Comparison of ENCODE assay signal across 11 cellular contexts in genomic region chr1:111720274-111720976, GRCh38. TPM values are rescaled to one million over a fixed set of nuclear protein-coding genes. Genes with fewer than 3 reads are reported as not detected.
A peak's percentile ranks its signal among the peaks of the same experiment; 100 is the strongest.
DNase-seq lines count a peak whose midpoint lies in the region; ATAC-seq and TF ChIP-seq lines count a peak whose summit lies in the region.
"Had no signal": no experiment of that assay in that cellular context is flagged by ENCODE, and none has a peak within 500 bp of the region (broad histone marks: within the 10 kb centered on the region; RNA-seq: fewer than 3 reads in every experiment).

No MANE protein-coding gene starts in this region.

- H3K27ac ChIP-seq in CD8-positive, alpha-beta memory T cell (ENCODE audit: low read depth, low read length), result no peak overlapping the region
- H3K27ac ChIP-seq in parathyroid adenoma (peak overlapping the region; percentile 57), neural progenitor cell (no peak overlapping the region)
- H3K27ac ChIP-seq: right lobe of liver had no signal

- no peaks in the 10 kb centered on the region for H3K36me3 ChIP-seq in CD8-positive, alpha-beta memory T cell (ENCODE audit: insufficient read depth, low read length)
- no peaks in the 10 kb centered on the region for H3K36me3 ChIP-seq in parathyroid adenoma (ENCODE audit: control insufficient read depth, insufficient read depth, low read length)
- no peaks in the 10 kb centered on the region for H3K36me3 ChIP-seq in neural progenitor cell
- H3K36me3 ChIP-seq: right lobe of liver had no signal

- CTCF ChIA-PET in CD8-positive, alpha-beta memory T cell (lab: Charles Lee), result interaction anchor here (1.2 kb wide), 1 partner anchor 15 kb away, joined by 3 read pairs; no protein-coding TSS in a partner anchor

- H2AFZ ChIP-seq in parathyroid adenoma (no peak overlapping the region), neural progenitor cell (replicated peaks) (no peak overlapping the region)

- intact Hi-C loops in activated T-helper 1 cell treated with anti-CD3 and anti-CD28 coated beads, Interleukin-12 subunit alpha, Interleukin-12 subunit beta, Interleukin-2, Interleukin-4 antibody, amounts not matched to agents 30 ng/mL and 10 ng/mL and 1 ng/mL, durations not matched to agents 14 hours and 24 hours and 36 hours (cut with micrococcal nuclease), result no loop called here
- intact Hi-C loops in Right ventricle myocardium inferior (cut with DNase I), result loop anchor here (1.0 kb wide), 1 partner anchor 19 kb away; the partner anchor contains the start of gene INKA2

- H3K4me1 Mint-ChIP-seq in CD8-positive, alpha-beta memory T cell, result peaks cover 16 to 29% (median 27%) of the 10 kb centered on the region in 3 donors
- H3K4me1 Mint-ChIP-seq in activated T-helper 1 cell treated with anti-CD3 and anti-CD28 coated beads, Interleukin-12 subunit alpha, Interleukin-12 subunit beta, Interleukin-2, Interleukin-4 antibody, amounts not matched to agents 30 ng/mL and 10 ng/mL and 1 ng/mL, durations not matched to agents 14 hours and 24 hours and 36 hours (ENCODE audit: low read depth), result peaks cover 7% of the 10 kb centered on the region
- peaks cover 10% of the 10 kb centered on the region for H3K4me1 Mint-ChIP-seq in neural progenitor cell

- H3K4me1 ChIP-seq in CD8-positive, alpha-beta memory T cell (ENCODE audit: insufficient read depth, low read length), result peaks cover 10% of the 10 kb centered on the region
- H3K4me1 ChIP-seq in parathyroid adenoma (no peaks in the 10 kb centered on the region), neural progenitor cell (peaks cover 10% of the 10 kb centered on the region)
- H3K4me1 ChIP-seq: right lobe of liver had no signal

- no peaks in the 10 kb centered on the region for H3K79me2 ChIP-seq in parathyroid adenoma
- H3K79me2 ChIP-seq in neural progenitor cell (ENCODE audit: low read depth), result no peaks in the 10 kb centered on the region

- H3K27ac Mint-ChIP-seq in CD8-positive, alpha-beta memory T cell, result peak overlapping the region; percentile 26 to 85 (median 63)
- peak overlapping the region; percentile 32 for H3K27ac Mint-ChIP-seq in activated T-helper 1 cell treated with anti-CD3 and anti-CD28 coated beads, Interleukin-12 subunit alpha, Interleukin-12 subunit beta, Interleukin-2, Interleukin-4 antibody, amounts not matched to agents 30 ng/mL and 10 ng/mL and 1 ng/mL, durations not matched to agents 14 hours and 24 hours and 36 hours
- no peak overlapping the region for H3K27ac Mint-ChIP-seq in neural progenitor cell

- peaks cover 0 to 2% of the 10 kb centered on the region in 2 donors for H3K27me3 Mint-ChIP-seq in CD8-positive, alpha-beta memory T cell
- H3K27me3 Mint-ChIP-seq in activated T-helper 1 cell treated with anti-CD3 and anti-CD28 coated beads, Interleukin-12 subunit alpha, Interleukin-12 subunit beta, Interleukin-2, Interleukin-4 antibody, amounts not matched to agents 30 ng/mL and 10 ng/mL and 1 ng/mL, durations not matched to agents 14 hours and 24 hours and 36 hours (ENCODE audit: insufficient read depth), result no peaks in the 10 kb centered on the region
- H3K27me3 Mint-ChIP-seq in neural progenitor cell (ENCODE audit: insufficient read depth, low read depth), result peaks cover 7% of the 10 kb centered on the region

- POLR2A ChIA-PET in CD8-positive, alpha-beta memory T cell (lab: Charles Lee), result no interaction called here

- H3K27me3 ChIP-seq in CD8-positive, alpha-beta memory T cell (ENCODE audit: insufficient read depth, low read length, poor library complexity, severe bottlenecking), result no peaks in the 10 kb centered on the region
- H3K27me3 ChIP-seq in parathyroid adenoma (ENCODE audit: control insufficient read depth, insufficient read depth, low read length), result no peaks in the 10 kb centered on the region
- no peaks in the 10 kb centered on the region for H3K27me3 ChIP-seq in neural progenitor cell
- H3K27me3 ChIP-seq: right lobe of liver had no signal

- peaks cover 3 to 18% (median 5%) of the 10 kb centered on the region in 3 donors for H3K36me3 Mint-ChIP-seq in CD8-positive, alpha-beta memory T cell
- peaks cover 13% of the 10 kb centered on the region for H3K36me3 Mint-ChIP-seq in activated T-helper 1 cell treated with anti-CD3 and anti-CD28 coated beads, Interleukin-12 subunit alpha, Interleukin-12 subunit beta, Interleukin-2, Interleukin-4 antibody, amounts not matched to agents 30 ng/mL and 10 ng/mL and 1 ng/mL, durations not matched to agents 14 hours and 24 hours and 36 hours (ENCODE audit: low read depth)
- H3K36me3 Mint-ChIP-seq in neural progenitor cell, result peaks cover 4% of the 10 kb centered on the region

- peaks cover 3% of the 10 kb centered on the region for H4K20me1 ChIP-seq in neural progenitor cell (ENCODE audit: low read depth)

- peaks cover 10% of the 10 kb centered on the region for H3F3A ChIP-seq in neural progenitor cell (ENCODE audit: low read depth)

- no peak overlapping the region for H3K9ac ChIP-seq in parathyroid adenoma
- no peak overlapping the region for H3K9ac ChIP-seq in neural progenitor cell
- H3K9ac ChIP-seq: SK-N-SH had no signal

- H3K4me2 ChIP-seq in parathyroid adenoma (ENCODE audit: low read length), result no peak overlapping the region
- no peak overlapping the region for H3K4me2 ChIP-seq in neural progenitor cell
- H3K4me2 ChIP-seq: SK-N-SH had no signal

- H3K9me3 Mint-ChIP-seq in CD8-positive, alpha-beta memory T cell, result no peaks in the 10 kb centered on the region
- no peaks in the 10 kb centered on the region for H3K9me3 Mint-ChIP-seq in activated T-helper 1 cell treated with anti-CD3 and anti-CD28 coated beads, Interleukin-12 subunit alpha, Interleukin-12 subunit beta, Interleukin-2, Interleukin-4 antibody, amounts not matched to agents 30 ng/mL and 10 ng/mL and 1 ng/mL, durations not matched to agents 14 hours and 24 hours and 36 hours
- H3K9me3 Mint-ChIP-seq in neural progenitor cell, result no peaks in the 10 kb centered on the region

- DNase-seq in CD8-positive, alpha-beta memory T cell, result no peak
- DNase-seq in activated T-helper 1 cell treated with anti-CD3 and anti-CD28 coated beads, Interleukin-12 subunit alpha, Interleukin-12 subunit beta, Interleukin-2, Interleukin-4 antibody, amounts not matched to agents 30 ng/mL and 10 ng/mL and 1 ng/mL, durations not matched to agents 14 hours and 24 hours and 36 hours (ENCODE audit: low spot score), result no peak
- DNase-seq in Right ventricle myocardium inferior (ENCODE audit: missing footprints) (peak; percentile 72), NCI-H2029 (lab: John Stamatoyannopoulos, UW) (no peak), neural progenitor cell (ENCODE audit: low spot score) (no peak)
- DNase-seq: NCI-H510A, right lobe of liver, SK-N-SH had no signal

- ATAC-seq in Right ventricle myocardium inferior, result peak; percentile 75
- no peak for ATAC-seq in GM19467 (IDR thresholded peaks at IDR 0.05; ENCODE audit: unreplicated experiment)
- ATAC-seq in GM19035 (IDR thresholded peaks at IDR 0.05; ENCODE audit: unreplicated experiment), result no peak

- no peak overlapping the region for H3K4me3 Mint-ChIP-seq in CD8-positive, alpha-beta memory T cell
- no peak overlapping the region for H3K4me3 Mint-ChIP-seq in activated T-helper 1 cell treated with anti-CD3 and anti-CD28 coated beads, Interleukin-12 subunit alpha, Interleukin-12 subunit beta, Interleukin-2, Interleukin-4 antibody, amounts not matched to agents 30 ng/mL and 10 ng/mL and 1 ng/mL, durations not matched to agents 14 hours and 24 hours and 36 hours
- H3K4me3 Mint-ChIP-seq in neural progenitor cell, result no peak overlapping the region

- no peaks in the 10 kb centered on the region for H3K9me3 ChIP-seq in CD8-positive, alpha-beta memory T cell (ENCODE audit: low read length)
- H3K9me3 ChIP-seq in parathyroid adenoma (ENCODE audit: control insufficient read depth, low read length) (no peaks in the 10 kb centered on the region), neural progenitor cell (ENCODE audit: low read depth) (no peaks in the 10 kb centered on the region)
- H3K9me3 ChIP-seq: right lobe of liver, SK-N-SH had no signal

- H3K4me3 ChIP-seq in CD8-positive, alpha-beta memory T cell (ENCODE audit: low read length), result no peak overlapping the region
- no peak overlapping the region for H3K4me3 ChIP-seq in parathyroid adenoma (ENCODE audit: low read depth, low read length)
- no peak overlapping the region for H3K4me3 ChIP-seq in neural progenitor cell
- H3K4me3 ChIP-seq: right lobe of liver had no signal

- TF ChIP-seq CTCF in parathyroid adenoma (IDR thresholded peaks at IDR 0.05) (no peak), neural progenitor cell (IDR thresholded peaks at IDR 0.05) (no peak)

RNA-seq across cellular contexts. Expression of gene INKA2, which starts 18.8 kb away (rescaled TPM):
- 1 to 10 TPM; 1.8 to 3.8 TPM for total RNA-seq in CD8-positive, alpha-beta memory T cell
- polyA plus RNA-seq in CD8-positive, alpha-beta memory T cell, result not detected
- 1.3 and 1.7 TPM in 2 replicates for total RNA-seq in activated T-helper 1 cell treated with anti-CD3 and anti-CD28 coated beads, Interleukin-12 subunit alpha, Interleukin-12 subunit beta, Interleukin-2, Interleukin-4 antibody, amounts not matched to agents 30 ng/mL and 10 ng/mL and 1 ng/mL, durations not matched to agents 14 hours and 24 hours and 36 hours
- total RNA-seq in Right ventricle myocardium inferior (28.5 TPM), neural progenitor cell (ENCODE audit: low replicate concordance) (2.4 TPM in 1 of 2 replicates, not detected in the other)

RNA-seq across cellular contexts. Expression of gene DDX20, which starts 35.3 kb away (rescaled TPM):
- 10 to 100 TPM; 21.8 to 22.7 TPM for total RNA-seq in CD8-positive, alpha-beta memory T cell
- polyA plus RNA-seq in CD8-positive, alpha-beta memory T cell, result 9.8 TPM
- total RNA-seq in activated T-helper 1 cell treated with anti-CD3 and anti-CD28 coated beads, Interleukin-12 subunit alpha, Interleukin-12 subunit beta, Interleukin-2, Interleukin-4 antibody, amounts not matched to agents 30 ng/mL and 10 ng/mL and 1 ng/mL, durations not matched to agents 14 hours and 24 hours and 36 hours, result 21.5 and 25.2 TPM in 2 replicates
- total RNA-seq in Right ventricle myocardium inferior (6.6 TPM), neural progenitor cell (ENCODE audit: low replicate concordance) (30.4 and 31.9 TPM in 2 replicates)
